14 cellular contexts compared by ENCODE assay signal in genomic region chrX:12210196-12210815, GRCh38.
DNase-seq lines count a peak whose midpoint lies in the region; ATAC-seq and TF ChIP-seq lines count a peak whose summit lies in the region.
"Had no signal": no experiment of that assay in that cellular context is flagged by ENCODE, and none has a peak within 500 bp of the region (broad histone marks: within the 10 kb centered on the region; RNA-seq: fewer than 3 reads in every experiment).

No MANE protein-coding gene starts in this region.

- peak; percentile 50 for DNase-seq in GM04504 (ENCODE audit: low read depth)
- DNase-seq in RWPE2 (ENCODE audit: low spot score) = peak; percentile 51
- DNase-seq in fibroblast of the aortic adventitia (ENCODE audit: low read depth) = peak; percentile 63
- DNase-seq in sigmoid colon = peak; percentile 87
- DNase-seq in immature natural killer cell = no peak
- DNase-seq in COR-L47 (lab: John Stamatoyannopoulos, UW) = no peak
- DNase-seq in vagina (ENCODE audit: extremely low spot score in 2 of 2) = no peak
- DNase-seq: activated CD4-positive, alpha-beta T cell treated with anti-CD3 and anti-CD28 coated beads, Interleukin-2, amount 10 ng/mL, durations not matched to agents 7 days and 5 days; central memory CD4-positive, alpha-beta T cell; NCI-H510A treated with DMSO at 0.1 percent for 48 hours; stimulated activated CD4-positive, alpha-beta T cell treated with anti-CD3 and anti-CD28 coated beads, Interleukin-2, amount 100 ng/mL, for 48 hours had no signal

- WGBS in sigmoid colon, 2 donors = 68 to 70% methylated on average over 4 of the region's 4 CpGs

- peak overlapping the region; percentile 80 for H3K27ac ChIP-seq in RWPE2 (ENCODE audit: poor library complexity, severe bottlenecking)
- H3K27ac ChIP-seq in sigmoid colon = peak overlapping the region in 3 of 4 donors; percentile 57 to 78 (median 63)
- H3K27ac ChIP-seq in vagina = no peak overlapping the region
- H3K27ac ChIP-seq: parathyroid adenoma had no signal

- H3K4me1 Mint-ChIP-seq in immature natural killer cell = no peaks in the 10 kb centered on the region
- H3K4me1 Mint-ChIP-seq: activated CD4-positive, alpha-beta T cell treated with anti-CD3 and anti-CD28 coated beads, Interleukin-2, amount 10 ng/mL, durations not matched to agents 7 days and 5 days had no signal

- no peaks in the 10 kb centered on the region for H3K27me3 ChIP-seq in RWPE2 (ENCODE audit: insufficient read depth, poor library complexity, severe bottlenecking)
- no peaks in the 10 kb centered on the region for H3K27me3 ChIP-seq in sigmoid colon
- no peaks in the 10 kb centered on the region for H3K27me3 ChIP-seq in vagina

- H3K36me3 Mint-ChIP-seq in immature natural killer cell = no peaks in the 10 kb centered on the region

- H3K27me3 Mint-ChIP-seq in immature natural killer cell (ENCODE audit: low read depth in 3 of 3) = peaks cover 0 to 2% (median 0%) of the 10 kb centered on the region in 3 donors
- H3K27me3 Mint-ChIP-seq: activated CD4-positive, alpha-beta T cell treated with anti-CD3 and anti-CD28 coated beads, Interleukin-2, amount 10 ng/mL, durations not matched to agents 7 days and 5 days; stimulated activated naive CD8-positive, alpha-beta T cell treated with anti-CD3 and anti-CD28 coated beads, Interleukin-15, Interleukin-2, amounts not matched to agents 100 ng/mL and 50 ng/mL, for 24 hours had no signal

- ATAC-seq in RWPE2 (ENCODE audit: low read depth) = peak; percentile 70
- ATAC-seq in GM18502 (IDR thresholded peaks at IDR 0.05; ENCODE audit: poor library complexity, unreplicated experiment) = no peak

- peaks cover 0 to 2% (median 0%) of the 10 kb centered on the region in 6 donors for H3K9me3 Mint-ChIP-seq in immature natural killer cell
- H3K9me3 Mint-ChIP-seq: activated CD4-positive, alpha-beta T cell treated with anti-CD3 and anti-CD28 coated beads, Interleukin-2, amount 10 ng/mL, durations not matched to agents 7 days and 5 days; stimulated activated naive CD8-positive, alpha-beta T cell treated with anti-CD3 and anti-CD28 coated beads, Interleukin-15, Interleukin-2, amounts not matched to agents 100 ng/mL and 50 ng/mL, for 24 hours had no signal

- no peak overlapping the region for H3K4me3 Mint-ChIP-seq in immature natural killer cell
- H3K4me3 Mint-ChIP-seq: activated CD4-positive, alpha-beta T cell treated with anti-CD3 and anti-CD28 coated beads, Interleukin-2, amount 10 ng/mL, durations not matched to agents 7 days and 5 days; stimulated activated naive CD8-positive, alpha-beta T cell treated with anti-CD3 and anti-CD28 coated beads, Interleukin-15, Interleukin-2, amounts not matched to agents 100 ng/mL and 50 ng/mL, for 24 hours had no signal

- intact Hi-C loops in sigmoid colon (cut with DNase I) (loop anchor here (5.0 to 10.0 kb wide), 2 partner anchors 63 to 234 kb away; no protein-coding TSS in a partner anchor), vagina (cut with DNase I) (no loop called here)

- H3K4me1 ChIP-seq in RWPE2 (ENCODE audit: insufficient read depth, poor library complexity, severe bottlenecking) (peaks cover 11% of the 10 kb centered on the region), sigmoid colon (peaks cover 0 to 16% (median 0%) of the 10 kb centered on the region in 4 donors), vagina (no peaks in the 10 kb centered on the region)
- H3K4me1 ChIP-seq: parathyroid adenoma had no signal

- H3K36me3 ChIP-seq in RWPE2 (ENCODE audit: low read depth) = no peaks in the 10 kb centered on the region
- no peaks in the 10 kb centered on the region for H3K36me3 ChIP-seq in sigmoid colon
- no peaks in the 10 kb centered on the region for H3K36me3 ChIP-seq in vagina

- H3K4me3 ChIP-seq in RWPE2 (ENCODE audit: severe bottlenecking) (no peak overlapping the region), fibroblast of the aortic adventitia (ENCODE audit: low read depth, low read length) (no peak overlapping the region), sigmoid colon (no peak overlapping the region), vagina (no peak overlapping the region)

- TF ChIP-seq POLR2A in sigmoid colon (IDR thresholded peaks at IDR 0.05) (no peak), vagina (IDR thresholded peaks at IDR 0.05) (no peak)

- TF ChIP-seq EP300 in sigmoid colon (IDR thresholded peaks at IDR 0.05) = no peak

- no peak for TF ChIP-seq CTCF in RWPE2 (IDR thresholded peaks at IDR 0.05; ENCODE audit: poor library complexity, severe bottlenecking)
- no peak for TF ChIP-seq CTCF in fibroblast of the aortic adventitia (IDR thresholded peaks at IDR 0.05; ENCODE audit: insufficient read depth, low read length)
- TF ChIP-seq CTCF in sigmoid colon (IDR thresholded peaks at IDR 0.05) = no peak
- TF ChIP-seq CTCF in vagina (IDR thresholded peaks at IDR 0.05) = no peak

- H3K9me3 ChIP-seq in RWPE2 (ENCODE audit: severe bottlenecking) = no peaks in the 10 kb centered on the region
- no peaks in the 10 kb centered on the region for H3K9me3 ChIP-seq in sigmoid colon
- H3K9me3 ChIP-seq in vagina = no peaks in the 10 kb centered on the region

- H3K27ac Mint-ChIP-seq in immature natural killer cell = no peak overlapping the region
- H3K27ac Mint-ChIP-seq: activated CD4-positive, alpha-beta T cell treated with anti-CD3 and anti-CD28 coated beads, Interleukin-2, amount 10 ng/mL, durations not matched to agents 7 days and 5 days; stimulated activated naive CD8-positive, alpha-beta T cell treated with anti-CD3 and anti-CD28 coated beads, Interleukin-15, Interleukin-2, amounts not matched to agents 100 ng/mL and 50 ng/mL, for 24 hours had no signal

Comparison
In these comparisons a context has a peak if more than half of its experiments do, and no peak if none do; other contexts are left out.
1. DNase-seq: peak in GM04504 (single experiment), RWPE2 (single experiment), fibroblast of the aortic adventitia (single experiment) and sigmoid colon (single experiment); none in immature natural killer cell (0 of 3), COR-L47 (single experiment) and vagina (0 of 2).